Comparison of ENCODE assay signal across 16 cellular contexts in genomic region chr3:136957751-136958288, GRCh38. TPM values are rescaled to one million over a fixed set of nuclear protein-coding genes. Genes with fewer than 3 reads are reported as not detected.
DNase-seq lines count a peak whose midpoint lies in the region; ATAC-seq and TF ChIP-seq lines count a peak whose summit lies in the region.
"Had no signal": no experiment of that assay in that cellular context is flagged by ENCODE, and none has a peak within 500 bp of the region (broad histone marks: within the 10 kb centered on the region; RNA-seq: fewer than 3 reads in every experiment).

IL20RB (plus strand) TSS chr3:136957983; CDS start chr3:136958114, 131 bp downstream.

- no peaks in the 10 kb centered on the region for H3K9me2 ChIP-seq in PC-3 (replicated peaks; ENCODE audit: low read length)

- H3K27ac ChIP-seq in breast epithelium (no peak within 1 kb of the TSS), SK-N-MC (peak within 1 kb of the TSS; percentile 39), tibial nerve (peak within 1 kb of the TSS in 1 of 4 donors; percentile 25), PC-3 (ENCODE audit: low read length) (no peak within 1 kb of the TSS)

- no peaks in the 10 kb centered on the region for H3F3A ChIP-seq in PC-3 (ENCODE audit: low read length, unreplicated experiment)

- no peaks in the 10 kb centered on the region for H3K9me3 Mint-ChIP-seq in MCF 10A (ENCODE audit: unreplicated experiment)
- H3K9me3 Mint-ChIP-seq: activated CD4-positive, alpha-beta memory T cell treated with anti-CD3 and anti-CD28 coated beads for 36 hours; activated naive CD4-positive, alpha-beta T cell treated with anti-CD3 and anti-CD28 coated beads, Interleukin-2, amount 50 U/mL, for 72 hours had no signal

- peaks cover 52% of the 10 kb centered on the region for H3K4me1 Mint-ChIP-seq in MCF 10A (ENCODE audit: insufficient read depth, unreplicated experiment)

- H3K9me3 ChIP-seq in breast epithelium (no peaks in the 10 kb centered on the region), SK-N-MC (ENCODE audit: low read depth, low read length) (no peaks in the 10 kb centered on the region), tibial nerve (no peaks in the 10 kb centered on the region), PC-3 (ENCODE audit: low read length) (no peaks in the 10 kb centered on the region)
- H3K9me3 ChIP-seq: HAP-1 had no signal

- TF ChIP-seq EP300 in tibial nerve (IDR thresholded peaks at IDR 0.05), result peak in 1 of 2 donors; percentile 53

- DNase-seq in MCF 10A (ENCODE audit: unreplicated experiment) (peak; percentile 98), breast epithelium (ENCODE audit: low spot score in 2 of 2) (no peak), SK-N-MC (ENCODE audit: low read depth, low spot score) (no peak), fibroblast of villous mesenchyme (ENCODE audit: low read depth) (peak; percentile 93), tibial nerve (ENCODE audit: low spot score in 2 of 2) (peak; percentile 17 to 26), GM19240 (ENCODE audit: insufficient read length, low spot score) (no peak), PC-3 (no peak)
- DNase-seq in activated CD8-positive, alpha-beta memory T cell treated with anti-CD3 and anti-CD28 coated beads, Interleukin-2, amount 50 U/mL, for 4 hours, result no peak
- DNase-seq: activated CD4-positive, alpha-beta memory T cell treated with anti-CD3 and anti-CD28 coated beads for 36 hours; effector memory CD4-positive, alpha-beta T cell; kidney; MM.1S; NCI-H526 treated with DMSO at 0.1 percent for 48 hours; stimulated activated CD4-positive, alpha-beta T cell treated with anti-CD3 and anti-CD28 coated beads, Interleukin-12 subunit alpha, Interleukin-12 subunit beta, amount 100 ng/mL, for 4 hours had no signal

- peak within 1 kb of the TSS; percentile 88 for H3K27ac Mint-ChIP-seq in MCF 10A (ENCODE audit: low read depth, unreplicated experiment)
- H3K27ac Mint-ChIP-seq: activated CD4-positive, alpha-beta memory T cell treated with anti-CD3 and anti-CD28 coated beads for 36 hours; activated naive CD4-positive, alpha-beta T cell treated with anti-CD3 and anti-CD28 coated beads, Interleukin-2, amount 50 U/mL, for 72 hours had no signal

- H3K27me3 ChIP-seq in breast epithelium (no peaks in the 10 kb centered on the region), tibial nerve (no peaks in the 10 kb centered on the region), PC-3 (ENCODE audit: low read length) (no peaks in the 10 kb centered on the region)

- no peak within 1 kb of the TSS for H2AFZ ChIP-seq in PC-3 (ENCODE audit: low read length)

- peak within 1 kb of the TSS; percentile 92 for H3K4me3 Mint-ChIP-seq in MCF 10A (ENCODE audit: unreplicated experiment)
- H3K4me3 Mint-ChIP-seq: activated CD4-positive, alpha-beta memory T cell treated with anti-CD3 and anti-CD28 coated beads for 36 hours had no signal

- H3K4me2 ChIP-seq in PC-3 (ENCODE audit: low read length), result no peak within 1 kb of the TSS

- BruUV-seq in MCF 10A (replicated peaks; lab: Mats Ljungman, UMichigan) (no TSS peak), PC-3 (replicated peaks; lab: Mats Ljungman, UMichigan) (no TSS peak)

- H3K79me2 ChIP-seq in PC-3 (ENCODE audit: low read length), result no peaks in the 10 kb centered on the region

- H3K4me3 ChIP-seq in breast epithelium, result no peak within 1 kb of the TSS
- H3K4me3 ChIP-seq in SK-N-MC, result peak within 1 kb of the TSS; percentile 6; the same call in 1 of the 2 replicates
- H3K4me3 ChIP-seq in fibroblast of villous mesenchyme (ENCODE audit: low read depth, low read length), result peak within 1 kb of the TSS; percentile 58
- peak within 1 kb of the TSS in 2 of 4 donors; percentile 6 to 33 for H3K4me3 ChIP-seq in tibial nerve
- no peak within 1 kb of the TSS for H3K4me3 ChIP-seq in PC-3 (ENCODE audit: low read length)
- H3K4me3 ChIP-seq: HAP-1 had no signal

- CTCF ChIA-PET in MCF 10A (lab: Yijun Ruan, JAX) (interaction anchor here (0.6 to 8.0 kb wide), 10 partner anchors 10 to 205 kb away, joined by 3 to 44 read pairs (median 6); partner anchors contain the start of genes NCK1 and STAG1), PC-3 (lab: Charles Lee) (no interaction called here)

- intact Hi-C loops in MCF 10A (cut with micrococcal nuclease) (loop anchor here (1.0 to 10.0 kb wide), 4 partner anchors 37 to 883 kb away; partner anchors contain the start of genes NCK1 and STAG1), breast epithelium (cut with DNase I; ENCODE audit: low total_unique reads) (no loop called here), PC-3 (cut with micrococcal nuclease) (no loop called here)

- 72 to 79% methylated on average over 7 of the region's 7 CpGs for WGBS in tibial nerve, 2 donors

- ATAC-seq in PC-3, result no peak; the same call in 1 of the 2 replicates
- ATAC-seq: activated naive CD4-positive, alpha-beta T cell treated with anti-CD3 and anti-CD28 coated beads, Interleukin-2, amount 50 U/mL, for 72 hours had no signal

- H3K4me1 ChIP-seq in breast epithelium, result no peaks in the 10 kb centered on the region
- peaks cover 0 to 38% (median 7%) of the 10 kb centered on the region in 4 donors for H3K4me1 ChIP-seq in tibial nerve
- H3K4me1 ChIP-seq in PC-3 (ENCODE audit: insufficient read depth, low read length), result peaks cover 34% of the 10 kb centered on the region
- H3K4me1 ChIP-seq: HAP-1 had no signal

- no peaks in the 10 kb centered on the region for H3K27me3 Mint-ChIP-seq in MCF 10A (ENCODE audit: insufficient read depth, unreplicated experiment)
- H3K27me3 Mint-ChIP-seq: activated CD4-positive, alpha-beta memory T cell treated with anti-CD3 and anti-CD28 coated beads for 36 hours had no signal

- no peaks in the 10 kb centered on the region for H3K36me3 ChIP-seq in breast epithelium
- H3K36me3 ChIP-seq in SK-N-MC (ENCODE audit: insufficient read depth, low read length), result no peaks in the 10 kb centered on the region
- no peaks in the 10 kb centered on the region for H3K36me3 ChIP-seq in tibial nerve
- H3K36me3 ChIP-seq in PC-3 (ENCODE audit: low read depth, low read length), result no peaks in the 10 kb centered on the region
- H3K36me3 ChIP-seq: HAP-1 had no signal

- peaks cover 54% of the 10 kb centered on the region for H3K36me3 Mint-ChIP-seq in MCF 10A (ENCODE audit: insufficient read depth, unreplicated experiment)
- H3K36me3 Mint-ChIP-seq: activated CD4-positive, alpha-beta memory T cell treated with anti-CD3 and anti-CD28 coated beads for 36 hours; activated naive CD4-positive, alpha-beta T cell treated with anti-CD3 and anti-CD28 coated beads, Interleukin-2, amount 50 U/mL, for 72 hours had no signal

- no peak for TF ChIP-seq CTCF in MCF 10A (IDR thresholded peaks at IDR 0.05; ENCODE audit: unreplicated experiment)
- no peak for TF ChIP-seq CTCF in breast epithelium (IDR thresholded peaks at IDR 0.05)
- no peak for TF ChIP-seq CTCF in fibroblast of villous mesenchyme (IDR thresholded peaks at IDR 0.05; ENCODE audit: insufficient read depth, low read depth, low read length)
- TF ChIP-seq CTCF in tibial nerve (IDR thresholded peaks at IDR 0.05), result no peak
- TF ChIP-seq CTCF in PC-3 (conservative IDR thresholded peaks at IDR 0.05; ENCODE audit: low read depth, low read length), result no peak

- TF ChIP-seq POLR2A in breast epithelium (IDR thresholded peaks at IDR 0.05) (no peak), tibial nerve (IDR thresholded peaks at IDR 0.05) (no peak)

- H4K20me1 ChIP-seq in PC-3 (ENCODE audit: low read length), result no peaks in the 10 kb centered on the region

- POLR2A ChIA-PET in MCF 10A (lab: Yijun Ruan, JAX) (interaction anchor here (0.6 to 9.9 kb wide), 21 partner anchors 9 to 761 kb away, joined by 3 to 452 read pairs (median 10); partner anchors contain the start of genes MSL2, NCK1 and STAG1), PC-3 (lab: Charles Lee; ENCODE audit: unreplicated experiment) (interaction anchor here (0.6 kb wide), 1 partner anchor 81 kb away, joined by 8 read pairs; no protein-coding TSS in a partner anchor)

- peak within 1 kb of the TSS; percentile 21 for H3K9ac ChIP-seq in SK-N-MC (ENCODE audit: insufficient read length)
- H3K9ac ChIP-seq in PC-3 (ENCODE audit: low read length), result no peak within 1 kb of the TSS

RNA-seq across cellular contexts. Expression of gene IL20RB, which starts in this region (rescaled TPM):
- total RNA-seq in MCF 10A (2022) (158 and 163 TPM in 2 replicates), breast epithelium (1 to 10 TPM; 1.6 to 2.2 (median 1.6) TPM), fibroblast of villous mesenchyme (1.6 and 2.2 TPM in 2 replicates), tibial nerve (10 to 100 TPM; 16.8 to 50.9 (median 45.3) TPM), PC-3 (2014; rRNA removed) (0.73 and 1.2 TPM in 2 replicates)

Comparison
In these comparisons a context has a peak if more than half of its experiments do, and no peak if none do; other contexts are left out.
1. DNase-seq: peak in MCF 10A (single experiment), fibroblast of villous mesenchyme (single experiment) and tibial nerve (2 of 2); none in breast epithelium (0 of 2), SK-N-MC (single experiment), GM19240 (single experiment), activated CD8-positive, alpha-beta memory T cell treated with anti-CD3 and anti-CD28 coated beads, Interleukin-2, amount 50 U/mL, for 4 hours (single experiment) and PC-3 (single experiment).
2. H3K4me3 ChIP-seq: peak in SK-N-MC (single experiment) and fibroblast of villous mesenchyme (single experiment); none in breast epithelium (0 of 3) and PC-3 (single experiment).